Comparison of ENCODE assay signal across 27 cellular contexts in the genomic region with DNA sequence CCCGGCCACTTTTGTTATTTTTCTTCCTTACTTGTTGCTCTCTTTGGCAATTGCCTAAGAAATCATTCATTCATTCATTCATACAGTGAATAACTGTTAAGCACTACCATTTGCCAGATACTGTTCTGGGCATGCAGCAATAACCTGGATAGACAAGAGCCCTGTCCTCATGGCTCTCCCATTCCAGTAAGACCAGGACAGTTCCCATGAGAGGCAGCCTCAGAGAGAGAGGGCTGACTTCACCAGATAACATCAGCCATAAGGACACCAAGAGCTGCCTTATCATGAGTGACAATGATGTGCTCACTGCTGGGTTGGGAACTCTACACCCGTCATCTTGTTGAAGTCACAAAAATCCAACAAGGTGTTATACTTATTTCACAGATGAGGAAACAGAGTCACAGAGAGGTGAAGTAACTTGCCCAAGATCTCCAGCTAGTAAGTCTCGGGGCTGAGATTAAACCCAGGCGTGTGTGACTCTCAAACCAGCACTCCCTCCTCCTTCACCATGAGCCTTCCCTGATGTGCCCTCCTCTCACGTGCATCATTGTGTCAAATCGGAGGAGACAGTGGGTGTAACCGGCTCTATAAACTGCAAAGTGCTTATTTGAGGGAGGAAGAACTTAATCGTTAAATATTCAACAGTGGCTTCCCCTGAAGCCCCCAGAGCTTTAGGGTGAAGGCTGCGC.
"Had no signal": no experiment of that assay in that cellular context is flagged by ENCODE, and none has a peak within 500 bp of the region (broad histone marks: within the 10 kb centered on the region; RNA-seq: fewer than 3 reads in every experiment).

No MANE protein-coding gene starts in this region.

- H3K27ac Mint-ChIP-seq: activated B cell treated with CpG ODN at 0.5 μM for 24 hours; activated CD4-positive, alpha-beta T cell treated with anti-CD3 and anti-CD28 coated beads for 36 hours; activated naive CD8-positive, alpha-beta T cell treated with anti-CD3 and anti-CD28 coated beads for 36 hours; activated T-cell treated with anti-CD3 and anti-CD28 coated beads, Interleukin-2, amount 50 U/mL, for 24 hours; activated T-helper 2 cell treated with anti-CD3 and anti-CD28 coated beads, Interferon-gamma antibody, Interleukin-2, Interleukin-4, amounts not matched to agents 10 μg/mL and 5 μg/mL and 100 μg/mL, durations not matched to agents 14 hours and 24 hours and 36 hours; endodermal cell; immature natural killer cell; mesothelial cell of epicardium; naive thymus-derived CD8-positive, alpha-beta T cell; progenitor cell of endocrine pancreas had no signal

- H2AFZ ChIP-seq: hepatocyte had no signal

- H3K27me3 Mint-ChIP-seq: activated B cell treated with CpG ODN at 0.5 μM for 24 hours; activated CD4-positive, alpha-beta T cell treated with anti-CD3 and anti-CD28 coated beads for 36 hours; activated naive CD8-positive, alpha-beta T cell treated with anti-CD3 and anti-CD28 coated beads for 36 hours had no signal

- H3K4me1 Mint-ChIP-seq: activated CD4-positive, alpha-beta T cell treated with anti-CD3 and anti-CD28 coated beads for 36 hours; activated naive CD8-positive, alpha-beta T cell treated with anti-CD3 and anti-CD28 coated beads for 36 hours; immature natural killer cell; mesothelial cell of epicardium had no signal

- H3K4me1 ChIP-seq: testis had no signal

- H3K36me3 Mint-ChIP-seq: activated naive CD8-positive, alpha-beta T cell treated with anti-CD3 and anti-CD28 coated beads for 36 hours; immature natural killer cell; mesothelial cell of epicardium; naive thymus-derived CD8-positive, alpha-beta T cell had no signal

- H3K4me3 ChIP-seq: coronary artery, hepatocyte, left lung, lung, spleen, testis, upper lobe of left lung had no signal

- DNase-seq: activated B cell treated with CpG ODN at 0.5 μM for 24 hours; activated CD4-positive, alpha-beta T cell treated with anti-CD3 and anti-CD28 coated beads for 36 hours; activated CD4-positive, alpha-beta T cell treated with anti-CD3 and anti-CD28 coated beads, Interleukin-2, amount 50 U/mL, for 4 hours; activated CD8-positive, alpha-beta memory T cell treated with anti-CD3 and anti-CD28 coated beads for 24 hours; activated CD8-positive, alpha-beta memory T cell treated with anti-CD3 and anti-CD28 coated beads, Interleukin-2, amount 50 U/mL, for 4 hours; activated naive CD4-positive, alpha-beta T cell treated with Interleukin-2 at 50 U/mL for 16 hours; activated naive CD8-positive, alpha-beta T cell treated with anti-CD3 and anti-CD28 coated beads for 36 hours; activated T-cell treated with anti-CD3 and anti-CD28 coated beads, Interleukin-2, amount 50 U/mL, for 24 hours; endodermal cell; immature natural killer cell; kidney glomerular epithelial cell; left lung; naive thymus-derived CD8-positive, alpha-beta T cell; spleen; stimulated activated CD4-positive, alpha-beta T cell treated with anti-CD3 and anti-CD28 coated beads, Interleukin-4, amount 100 ng/mL, for 1 hour; stimulated activated naive CD4-positive, alpha-beta T cell; T-helper 1 cell; testis; upper lobe of left lung had no signal

- H3K4me2 ChIP-seq: hepatocyte had no signal

- FAIRE-seq: bronchial epithelial cell, TTC549 had no signal

- H3K27ac ChIP-seq: coronary artery, hepatocyte, left lung, spleen, testis, upper lobe of left lung had no signal

- H3K27me3 ChIP-seq: hepatocyte, left lung, testis, upper lobe of left lung had no signal

- H3K9me3 ChIP-seq: left lung, spleen, testis, upper lobe of left lung had no signal

- H3K79me2 ChIP-seq: hepatocyte had no signal

- H3K4me3 Mint-ChIP-seq: activated B cell treated with CpG ODN at 0.5 μM for 24 hours; activated CD4-positive, alpha-beta T cell treated with anti-CD3 and anti-CD28 coated beads for 36 hours; activated naive CD8-positive, alpha-beta T cell treated with anti-CD3 and anti-CD28 coated beads for 36 hours; activated T-cell treated with anti-CD3 and anti-CD28 coated beads, Interleukin-2, amount 50 U/mL, for 24 hours; endodermal cell; immature natural killer cell; mesothelial cell of epicardium; naive thymus-derived CD8-positive, alpha-beta T cell had no signal

- H3K9me3 Mint-ChIP-seq: activated B cell treated with CpG ODN at 0.5 μM for 24 hours; activated naive CD8-positive, alpha-beta T cell treated with anti-CD3 and anti-CD28 coated beads for 36 hours; activated T-cell treated with anti-CD3 and anti-CD28 coated beads, Interleukin-2, amount 50 U/mL, for 24 hours; activated T-helper 2 cell treated with anti-CD3 and anti-CD28 coated beads, Interferon-gamma antibody, Interleukin-2, Interleukin-4, amounts not matched to agents 10 μg/mL and 5 μg/mL and 100 μg/mL, durations not matched to agents 14 hours and 24 hours and 36 hours; immature natural killer cell; mesothelial cell of epicardium; naive thymus-derived CD8-positive, alpha-beta T cell had no signal

- H3K36me3 ChIP-seq: left lung, spleen, upper lobe of left lung had no signal
